17 cellular contexts compared by ENCODE assay signal in genomic region chr2:201965550-201965949, GRCh38.
DNase-seq lines count a peak whose midpoint lies in the region; ATAC-seq and TF ChIP-seq lines count a peak whose summit lies in the region.
"Had no signal": no experiment of that assay in that cellular context is flagged by ENCODE, and none has a peak within 500 bp of the region (broad histone marks: within the 10 kb centered on the region; RNA-seq: fewer than 3 reads in every experiment).

No MANE protein-coding gene starts in this region.

- no peaks in the 10 kb centered on the region for H3K9me3 ChIP-seq in DND-41 (ENCODE audit: insufficient read depth, low read length, severe bottlenecking)
- no peaks in the 10 kb centered on the region for H3K9me3 ChIP-seq in HEK293 (ENCODE audit: control insufficient read depth, insufficient read depth, low read depth, low read length)
- no peaks in the 10 kb centered on the region for H3K9me3 ChIP-seq in Panc1 (ENCODE audit: control insufficient read depth, insufficient read depth, low read depth, low read length)
- H3K9me3 ChIP-seq: SJCRH30, thyroid gland had no signal

- no peaks in the 10 kb centered on the region for H3K36me3 ChIP-seq in DND-41 (ENCODE audit: insufficient read depth, low read length)
- no peaks in the 10 kb centered on the region for H3K36me3 ChIP-seq in HEK293 (ENCODE audit: control insufficient read depth in 2 of 2, insufficient read depth in 1 of 2, low read length in 2 of 2)
- H3K36me3 ChIP-seq in Panc1 (ENCODE audit: control insufficient read depth, insufficient read depth, low read length) = no peaks in the 10 kb centered on the region
- H3K36me3 ChIP-seq: SJCRH30, thyroid gland had no signal

- intact Hi-C loops in Panc1 (cut with micrococcal nuclease; ENCODE audit: unreplicated experiment) = no loop called here

- no TSS peak for BruUV-seq in Panc1 (replicated peaks; lab: Mats Ljungman, UMichigan)

- no peak for ATAC-seq in DND-41 (ENCODE audit: insufficient read depth, low read depth)
- peak; percentile 78 for ATAC-seq in Panc1
- no peak for ATAC-seq in HG03342 (IDR thresholded peaks at IDR 0.05; ENCODE audit: unreplicated experiment)
- ATAC-seq in HG03280 (IDR thresholded peaks at IDR 0.05; ENCODE audit: unreplicated experiment) = no peak

- H3K79me2 ChIP-seq in DND-41 (ENCODE audit: insufficient read depth, low read length) = no peaks in the 10 kb centered on the region

- POLR2A ChIA-PET in HEK293 (lab: Yijun Ruan, JAX) = no interaction called here
- POLR2A ChIA-PET in Panc1 (lab: Charles Lee) = interaction anchor here (0.6 kb wide), 1 partner anchor 115 kb away, joined by 3 read pairs; no protein-coding TSS in a partner anchor

- DNase-seq in DND-41 = no peak
- DNase-seq in Panc1 (ENCODE audit: low read depth, low spot score) = no peak
- no peak for DNase-seq in fibroblast of villous mesenchyme (ENCODE audit: low read depth)
- DNase-seq in cerebellum (ENCODE audit: low spot score) = no peak
- DNase-seq: activated gamma-delta T cell; CD4-positive, alpha-beta T cell; immature natural killer cell; NCI-H187 treated with DMSO at 0.1 percent for 48 hours; NCI-H748 treated with DMSO at 0.1 percent for 48 hours; nephron progenitor cell; retina; SJCRH30; stimulated activated CD4-positive, alpha-beta T cell treated with anti-CD3 and anti-CD28 coated beads, Interleukin-2, amount 100 ng/mL, for 48 hours; thyroid gland had no signal

- H3K9ac ChIP-seq in DND-41 (ENCODE audit: low read depth, low read length) = no peak overlapping the region

- H3K4me2 ChIP-seq in DND-41 (ENCODE audit: insufficient read depth, low read length) = no peak overlapping the region

- CTCF ChIA-PET in HEK293 (lab: Yijun Ruan, JAX) (interaction anchor here (0.7 to 1.5 kb wide), 6 partner anchors 12 to 195 kb away, joined by 3 to 8 read pairs (median 3); no protein-coding TSS in a partner anchor), Panc1 (lab: Charles Lee) (interaction anchor here (0.6 kb wide), 1 partner anchor 632 kb away, joined by 4 read pairs; no protein-coding TSS in a partner anchor)

- no peaks in the 10 kb centered on the region for H4K20me1 ChIP-seq in DND-41 (ENCODE audit: insufficient read depth, low read length)

- H3K27me3 ChIP-seq in DND-41 (ENCODE audit: insufficient read depth, low read length, poor library complexity) (peaks cover 10% of the 10 kb centered on the region), Panc1 (ENCODE audit: control insufficient read depth, insufficient read depth, low read length) (no peaks in the 10 kb centered on the region)
- H3K27me3 ChIP-seq: SJCRH30, thyroid gland had no signal

- TF ChIP-seq CTCF in DND-41 (IDR thresholded peaks at IDR 0.05; ENCODE audit: borderline replicate concordance, extremely low read depth, low read length, poor library complexity, severe bottlenecking) (peak; percentile 18), HEK293 (tag by site-specific recombination; IDR thresholded peaks at IDR 0.05) (0 out of 2 replicates have a peak, but pooled peaks have one; percentile 22), Panc1 (IDR thresholded peaks at IDR 0.05) (no peak; the same call in 1 of the 2 replicates), fibroblast of villous mesenchyme (IDR thresholded peaks at IDR 0.05; ENCODE audit: insufficient read depth, low read depth, low read length) (peak; percentile 12)

- no peak overlapping the region for H2AFZ ChIP-seq in DND-41 (ENCODE audit: low read depth, low read length)

- no peaks in the 10 kb centered on the region for H3K4me1 ChIP-seq in DND-41 (ENCODE audit: insufficient read depth, low read length)
- H3K4me1 ChIP-seq in HEK293 (ENCODE audit: control insufficient read depth, insufficient read depth, low read length) = no peaks in the 10 kb centered on the region
- no peaks in the 10 kb centered on the region for H3K4me1 ChIP-seq in Panc1 (ENCODE audit: control insufficient read depth, insufficient read depth, low read length)
- H3K4me1 ChIP-seq: SJCRH30, thyroid gland had no signal

- H3K4me3 ChIP-seq in DND-41 (ENCODE audit: low read depth in 1 of 2, low read length in 2 of 2) (no peak overlapping the region), HEK293 (ENCODE audit: low read depth, low read length) (no peak overlapping the region), Panc1 (ENCODE audit: low read depth in 2 of 2, low read length in 2 of 2) (no peak overlapping the region), fibroblast of villous mesenchyme (ENCODE audit: low read depth, low read length) (no peak overlapping the region)
- H3K4me3 ChIP-seq: SJCRH30, thyroid gland had no signal

- H3K27ac ChIP-seq in DND-41 (ENCODE audit: low read length) (no peak overlapping the region), HEK293 (ENCODE audit: extremely low read depth, low read depth, low read length) (no peak overlapping the region), Panc1 (ENCODE audit: low read length) (no peak overlapping the region)
- H3K27ac ChIP-seq: SJCRH30, thyroid gland had no signal

- in situ Hi-C loops in Panc1 (cut with HindIII; ENCODE audit: low pct_unique_long_range_greater_than_20kb, low sequenced_read_pairs) = no loop called here

TF ChIP-seq in HEK293, 187 proteins besides CTCF, POLR2A, EP300 and RAD21:
- TF ChIP-seq HIC1 (tag by site-specific recombination; IDR thresholded peaks at IDR 0.05) (no peak), ZNF677 (tag by site-specific recombination; IDR thresholded peaks at IDR 0.05) (no peak), ZNF530 (tag by site-specific recombination; IDR thresholded peaks at IDR 0.05; ENCODE audit: low read depth) (no peak), ZNF184 (tag by site-specific recombination; IDR thresholded peaks at IDR 0.05) (no peak), ZNF621 (tag by site-specific recombination; IDR thresholded peaks at IDR 0.05) (no peak), ZNF169 (tag by site-specific recombination; IDR thresholded peaks at IDR 0.05) (no peak), ZNF175 (tag by site-specific recombination; IDR thresholded peaks at IDR 0.05) (no peak), ZNF555 (tag by site-specific recombination; conservative IDR thresholded peaks at IDR 0.05) (no peak)
